Comparison of ENCODE assay signal across 8 cellular contexts in the genomic region with DNA sequence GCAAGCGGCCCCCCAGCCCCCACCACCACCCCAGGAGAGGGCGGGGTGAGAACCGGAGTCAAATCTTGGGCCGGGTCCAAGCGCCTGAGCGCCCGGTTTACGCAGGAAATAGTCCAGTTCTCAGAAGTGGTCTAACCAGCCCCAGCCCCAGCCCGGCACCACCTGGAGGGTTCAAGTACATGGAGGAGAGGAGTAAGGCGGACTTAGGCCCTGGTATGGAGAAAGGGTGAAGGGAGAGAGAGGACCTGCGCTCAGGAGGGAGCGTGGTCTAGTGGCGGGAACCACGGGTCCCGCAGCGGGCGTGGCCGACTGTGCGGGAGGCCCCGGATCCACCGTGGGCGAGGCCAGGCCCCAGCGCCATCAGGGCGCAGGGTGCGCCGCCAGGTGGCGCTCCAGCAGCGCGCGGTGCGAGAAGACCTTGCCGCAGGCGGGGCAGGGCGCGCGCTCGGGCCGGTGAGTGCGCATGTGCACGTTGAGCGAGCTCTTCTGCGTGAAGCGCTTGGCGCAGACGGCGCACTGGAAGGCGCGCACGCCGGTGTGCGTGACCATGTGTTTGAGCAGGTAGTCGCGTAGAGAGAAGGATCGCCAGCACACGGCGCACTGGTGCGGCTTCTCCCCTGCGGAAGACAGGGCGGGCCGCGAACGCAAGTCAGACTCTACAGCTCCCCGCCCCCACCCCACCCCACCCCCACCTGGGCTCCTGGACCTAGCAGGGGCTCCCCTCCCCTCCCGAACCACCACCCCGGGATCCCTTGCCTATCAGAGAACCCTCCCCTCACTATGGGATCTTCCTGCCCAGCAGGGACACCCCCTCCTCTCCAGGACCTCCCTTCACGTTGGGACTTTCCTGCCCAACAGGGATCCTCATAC. TPM values are rescaled to one million over a fixed set of nuclear protein-coding genes. Genes with fewer than 3 reads are reported as not detected.
DNase-seq lines count a peak whose midpoint lies in the region; ATAC-seq and TF ChIP-seq lines count a peak whose summit lies in the region.

No MANE protein-coding gene starts in this region.

- TF ChIP-seq CTCF in ascending aorta (IDR thresholded peaks at IDR 0.05) (peak; percentile 70 to 86 (median 74)), vagina (IDR thresholded peaks at IDR 0.05) (peak; percentile 83 to 88 (median 88))

- H3K27ac Mint-ChIP-seq in T-helper 17 cell = peak overlapping the region; percentile 60

- peaks cover 25% of the 10 kb centered on the region for H3K4me1 Mint-ChIP-seq in T-helper 17 cell

- ATAC-seq in HG02588 (IDR thresholded peaks at IDR 0.05; ENCODE audit: unreplicated experiment) (peak; percentile 68), T-helper 17 cell (peak; percentile 95)

- H3K27me3 ChIP-seq in ascending aorta (no peaks in the 10 kb centered on the region), rectal smooth muscle tissue (ENCODE audit: control insufficient read depth, insufficient read depth, low read length) (no peaks in the 10 kb centered on the region), vagina (no peaks in the 10 kb centered on the region)

- peak overlapping the region; percentile 24 to 27 for H3K27ac ChIP-seq in ascending aorta
- H3K27ac ChIP-seq in rectal smooth muscle tissue (ENCODE audit: low read depth, low read length) = peak overlapping the region; percentile 78
- peak overlapping the region; percentile 34 for H3K27ac ChIP-seq in vagina

- intact Hi-C loops in ascending aorta (cut with DNase I) (no loop called here), vagina (cut with DNase I) (no loop called here)

- peak overlapping the region; percentile 25 for H3K9ac ChIP-seq in rectal smooth muscle tissue (ENCODE audit: low read length)

- no peaks in the 10 kb centered on the region for H3K9me3 ChIP-seq in T-helper 17 cell (ENCODE audit: control insufficient read depth, low read length, poor library complexity, severe bottlenecking)
- no peaks in the 10 kb centered on the region for H3K9me3 ChIP-seq in ascending aorta
- H3K9me3 ChIP-seq in vagina = no peaks in the 10 kb centered on the region

- no peaks in the 10 kb centered on the region for H3K36me3 Mint-ChIP-seq in T-helper 17 cell (ENCODE audit: low read depth)

- TF ChIP-seq POLR2A in vagina (IDR thresholded peaks at IDR 0.05) = no peak

- DNase-seq in GDM1 (lab: John Stamatoyannopoulos, UW) (peak; percentile 95), NCI-H1417 treated with DMSO at 0.1 percent for 48 hours (lab: John Stamatoyannopoulos, UW) (peak; percentile 13), T-helper 17 cell (peak; percentile 90 to 97 (median 93)), ascending aorta (ENCODE audit: low spot score in 2 of 2) (peak in 1 of 2 donors; percentile 87), hepatic stellate cell (ENCODE audit: low spot score) (peak; percentile 78), vagina (ENCODE audit: extremely low spot score in 2 of 2) (no peak)

- H3K36me3 ChIP-seq in ascending aorta (peaks cover 24 to 26% of the 10 kb centered on the region in 2 donors), rectal smooth muscle tissue (ENCODE audit: control insufficient read depth, insufficient read depth, low read length) (peaks cover 8% of the 10 kb centered on the region), vagina (peaks cover 0 to 18% of the 10 kb centered on the region in 2 donors)

- H3K4me3 Mint-ChIP-seq in T-helper 17 cell = peak overlapping the region; percentile 84

- H3K4me1 ChIP-seq in ascending aorta (peaks cover 16 to 31% of the 10 kb centered on the region in 2 donors), rectal smooth muscle tissue (ENCODE audit: control insufficient read depth, insufficient read depth, low read length) (peaks cover 15% of the 10 kb centered on the region), vagina (peaks cover 50% of the 10 kb centered on the region)

- no peaks in the 10 kb centered on the region for H3K27me3 Mint-ChIP-seq in T-helper 17 cell

- H3K4me3 ChIP-seq in ascending aorta (peak overlapping the region; percentile 37 to 45), rectal smooth muscle tissue (ENCODE audit: low read length) (peak overlapping the region; percentile 63), vagina (peak overlapping the region; percentile 43 to 48)

RNA-seq across cellular contexts. Expression of a gene that starts 2.1 kb away (rescaled TPM):
- total RNA-seq in T-helper 17 cell (1 to 10 TPM; 6.6 to 7.7 TPM), ascending aorta (not detected), vagina (35.8 TPM)

RNA-seq across cellular contexts. Expression of a gene that starts 5.7 kb away (rescaled TPM):
- total RNA-seq in T-helper 17 cell (1 to 10 TPM; 7.0 to 8.2 TPM), ascending aorta (46.5 TPM), vagina (14.0 TPM)

RNA-seq across cellular contexts. Expression of a gene that starts 29.9 kb away (rescaled TPM):
- total RNA-seq in T-helper 17 cell = 100 to 1,000 TPM; 427 to 525 TPM
- total RNA-seq in ascending aorta = 222 TPM
- total RNA-seq in vagina = 274 TPM

RNA-seq across cellular contexts. Expression of a gene that starts 37.8 kb away (rescaled TPM):
- total RNA-seq in T-helper 17 cell = 10 to 100 TPM; 13.9 to 17.3 TPM
- 42.7 TPM for total RNA-seq in ascending aorta
- total RNA-seq in vagina = 10.6 TPM

RNA-seq across cellular contexts. Expression of a gene that starts 41.0 kb away (rescaled TPM):
- total RNA-seq in T-helper 17 cell (10 to 100 TPM; 74.8 to 88.8 TPM), ascending aorta (154 TPM), vagina (76.4 TPM)

Comparison
In these comparisons a context has a peak if more than half of its experiments do, and no peak if none do; other contexts are left out.
1. DNase-seq: peak in GDM1 (single experiment), NCI-H1417 treated with DMSO at 0.1 percent for 48 hours (single experiment), T-helper 17 cell (3 of 3) and hepatic stellate cell (single experiment); none in vagina (0 of 2).
2. H3K27ac ChIP-seq: peak in every context shown above with its lines; median percentile 78 in rectal smooth muscle tissue; 34 in vagina; 26 in ascending aorta.
3. Peak in every context shown above with its lines, with median percentiles within 50 percentile points of each other: H3K4me3 ChIP-seq.